ENCODE assay signal across 14 cellular contexts in the genomic region with DNA sequence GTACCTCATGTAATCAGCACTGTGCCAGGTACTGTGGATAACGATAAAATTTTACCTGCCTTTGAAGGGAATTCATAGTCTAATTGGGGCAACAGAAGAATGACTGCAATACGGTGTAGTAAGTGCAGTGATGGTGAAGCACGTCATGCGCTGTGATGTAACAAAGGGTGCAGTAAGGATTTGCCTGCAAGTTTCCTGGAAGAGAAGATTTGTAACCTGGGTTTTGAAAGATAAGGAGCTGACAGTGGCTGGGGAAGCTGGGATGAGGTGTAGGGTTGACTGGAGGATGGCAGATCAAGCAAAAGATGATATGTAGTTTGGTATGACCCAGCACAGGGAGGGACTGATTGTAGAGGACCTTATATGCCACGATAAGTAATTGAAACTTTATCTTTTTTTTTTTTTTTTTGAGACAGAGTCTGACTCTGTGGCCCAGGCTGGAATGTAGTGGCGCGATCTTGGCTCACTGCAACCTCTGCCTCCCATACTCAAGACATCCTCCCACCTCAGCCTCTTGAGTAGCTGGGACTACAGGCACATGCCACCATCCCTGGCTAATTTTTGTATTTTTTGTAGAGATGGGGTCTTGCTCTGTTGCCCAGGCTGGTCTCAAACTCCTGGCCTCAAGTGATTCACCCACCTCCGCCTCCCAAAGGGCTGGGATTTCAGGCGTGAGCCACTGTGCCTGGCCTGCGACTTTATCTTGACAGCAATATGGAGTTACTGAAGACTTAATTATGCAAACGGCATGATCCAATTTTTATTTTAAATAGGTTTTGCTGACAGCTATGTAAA. TPM values are rescaled to one million over a fixed set of nuclear protein-coding genes. Genes with fewer than 3 reads are reported as not detected.
DNase-seq lines count a peak whose midpoint lies in the region; ATAC-seq, FAIRE-seq and TF ChIP-seq lines count a peak whose summit lies in the region.
"Had no signal": no experiment of that assay in that cellular context is flagged by ENCODE, and none has a peak within 500 bp of the region (broad histone marks: within the 10 kb centered on the region; RNA-seq: fewer than 3 reads in every experiment).

No MANE protein-coding gene starts in this region.

- TF ChIP-seq CTCF in esophagus muscularis mucosa (IDR thresholded peaks at IDR 0.05), result no peak

- no peak for ATAC-seq in Right ventricle myocardium superior (ENCODE audit: poor library complexity)
- ATAC-seq: CD8-positive, alpha-beta T cell; HCT116 had no signal

- no peaks in the 10 kb centered on the region for H3K27me3 ChIP-seq in esophagus muscularis mucosa
- H3K27me3 ChIP-seq: BLaER1 treated with 17β-estradiol and CSF1 and Interleukin-3, amounts not matched to agents 10 nM and 100 nM had no signal

- TF ChIP-seq POLR2A in esophagus muscularis mucosa (IDR thresholded peaks at IDR 0.05; ENCODE audit: low read depth), result no peak

- peaks cover 0 to 7% (median 0%) of the 10 kb centered on the region in 4 donors for H3K4me1 ChIP-seq in esophagus muscularis mucosa

- peak; percentile 67 for FAIRE-seq in HTR-8/SVneo (lab: Jason Lieb, UNC)

- H3K36me3 ChIP-seq in esophagus muscularis mucosa, result peaks cover 34 to 65% (median 45%) of the 10 kb centered on the region in 4 donors

- WGBS in esophagus muscularis mucosa, result 91% methylated on average over 11 of the region's 11 CpGs

- no peak overlapping the region for H3K4me3 ChIP-seq in esophagus muscularis mucosa
- H3K4me3 ChIP-seq: BLaER1 treated with 17β-estradiol and CSF1 and Interleukin-3, amounts not matched to agents 10 nM and 100 nM had no signal

- intact Hi-C loops in esophagus muscularis mucosa (cut with DNase I) (no loop called here), Right ventricle myocardium superior (cut with DNase I) (no loop called here)

- no peak for TF ChIP-seq EP300 in esophagus muscularis mucosa (IDR thresholded peaks at IDR 0.05)

- DNase-seq in HTR-8/SVneo (ENCODE audit: insufficient read length, low spot score) (no peak), amniotic epithelial cell (ENCODE audit: low read depth) (peak; percentile 72), esophagus muscularis mucosa (ENCODE audit: extremely low spot score) (peak; percentile 2), activated T-cell treated with anti-CD3 and anti-CD28 coated beads for 4 hours (no peak), Right ventricle myocardium superior (no peak)
- no peak for DNase-seq in activated CD8-positive, alpha-beta memory T cell treated with anti-CD3 and anti-CD28 coated beads, Interleukin-2, amount 50 U/mL, for 4 hours
- DNase-seq: Calu3; CD8-positive, alpha-beta T cell; DMS79 treated with DMSO at 0.1 percent for 48 hours; GF-D8; GOT3; H7 had no signal

- no peak overlapping the region for H3K27ac ChIP-seq in esophagus muscularis mucosa (replicated peaks in 1 of 4)
- H3K27ac ChIP-seq: BLaER1 treated with 17β-estradiol and CSF1 and Interleukin-3, amounts not matched to agents 10 nM and 100 nM had no signal

- no peaks in the 10 kb centered on the region for H3K9me3 ChIP-seq in esophagus muscularis mucosa
- H3K9me3 ChIP-seq: BLaER1 treated with 17β-estradiol and CSF1 and Interleukin-3, amounts not matched to agents 10 nM and 100 nM had no signal

RNA-seq across cellular contexts. Expression of a gene that starts 11.3 kb away (rescaled TPM):
- total RNA-seq in esophagus muscularis mucosa, result 100 to 1,000 TPM; 112 to 148 (median 128) TPM
- total RNA-seq in Right ventricle myocardium superior, result 255 TPM

RNA-seq across cellular contexts. Expression of a gene that starts 11.4 kb away (rescaled TPM):
- total RNA-seq in esophagus muscularis mucosa (10 to 100 TPM; 27.8 to 57.7 (median 30.9) TPM), Right ventricle myocardium superior (173 TPM)

RNA-seq across cellular contexts. Expression of a gene that starts 23.8 kb away (rescaled TPM):
- total RNA-seq in esophagus muscularis mucosa (10 to 100 TPM; 13.7 to 20.4 (median 16.1) TPM), Right ventricle myocardium superior (6.5 TPM)

RNA-seq across cellular contexts. Expression of a gene that starts 24.1 kb away (rescaled TPM):
- total RNA-seq in esophagus muscularis mucosa, result 1 to 10 TPM in 2 of 4 donors, under 1 TPM in 2; 0.83 to 1.5 (median 1.1) TPM
- total RNA-seq in Right ventricle myocardium superior, result 1.3 TPM

Comparison
In these comparisons a context has a peak if more than half of its experiments do, and no peak if none do; other contexts are left out.
1. DNase-seq: peak in amniotic epithelial cell (single experiment) and esophagus muscularis mucosa (single experiment); none in HTR-8/SVneo (single experiment), activated T-cell treated with anti-CD3 and anti-CD28 coated beads for 4 hours (single experiment), Right ventricle myocardium superior (single experiment) and activated CD8-positive, alpha-beta memory T cell treated with anti-CD3 and anti-CD28 coated beads, Interleukin-2, amount 50 U/mL, for 4 hours (single experiment).